17 cellular contexts compared by ENCODE assay signal in the genomic region with DNA sequence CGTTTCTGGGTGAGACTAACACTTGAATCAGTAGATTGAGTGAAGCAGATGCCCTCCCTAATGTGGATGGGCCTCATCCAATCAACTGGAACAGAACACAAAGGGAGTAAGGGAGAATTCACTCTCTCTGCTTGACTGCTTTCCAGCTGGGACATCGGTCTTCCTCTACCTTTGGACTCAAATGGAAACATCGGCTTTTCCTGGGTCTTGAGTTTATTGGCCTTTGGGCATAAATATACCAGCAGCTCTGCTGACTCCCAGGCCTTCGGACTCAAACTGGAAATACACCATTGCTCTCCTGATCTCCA.
DNase-seq lines count a peak whose midpoint lies in the region; ATAC-seq and TF ChIP-seq lines count a peak whose summit lies in the region.
"Had no signal": no experiment of that assay in that cellular context is flagged by ENCODE, and none has a peak within 500 bp of the region (broad histone marks: within the 10 kb centered on the region; RNA-seq: fewer than 3 reads in every experiment).

No MANE protein-coding gene starts in this region.

- H3K27me3 ChIP-seq in lower lobe of right lung (ENCODE audit: low read depth) = no peaks in the 10 kb centered on the region

- H3K4me3 Mint-ChIP-seq in central memory CD8-positive, alpha-beta T cell = no peak overlapping the region
- H3K4me3 Mint-ChIP-seq: CD14-positive monocyte; CD8-positive, alpha-beta T cell; H9; IgD-negative memory B cell had no signal

- peaks cover 46% of the 10 kb centered on the region for H3K27me3 Mint-ChIP-seq in central memory CD8-positive, alpha-beta T cell

- intact Hi-C loops in lower lobe of right lung (cut with DNase I) = no loop called here

- no peak overlapping the region for H3K27ac ChIP-seq in lower lobe of right lung
- H3K27ac ChIP-seq: A549 had no signal

- no peaks in the 10 kb centered on the region for H3K9me3 ChIP-seq in lower lobe of right lung
- H3K9me3 ChIP-seq: A549, Caco-2 had no signal

- DNase-seq in COLO668 (lab: John Stamatoyannopoulos, UW; ENCODE audit: unreplicated experiment) (peak; percentile 35), DMS53 (lab: John Stamatoyannopoulos, UW) (peak; percentile 51), left kidney (ENCODE audit: low read depth, low spot score) (peak; percentile 72), NAMALWA (ENCODE audit: low spot score) (no peak), lower lobe of right lung (no peak)
- no peak for DNase-seq in central memory CD8-positive, alpha-beta T cell (ENCODE audit: low spot score in 2 of 2)
- DNase-seq in activated T-cell treated with anti-CD3 and anti-CD28 coated beads, Interleukin-2, amount 50 U/mL, for 48 hours = no peak
- no peak for DNase-seq in NK-92 treated with Interleukin-12 subunit alpha and Interleukin-12 subunit beta, amount 100 ng/mL, for 24 hours (lab: John Stamatoyannopoulos, UW)
- DNase-seq: Caco-2; CD8-positive, alpha-beta T cell; DMS79; GOT3; H9 had no signal

- no peaks in the 10 kb centered on the region for H3K4me1 ChIP-seq in lower lobe of right lung
- H3K4me1 ChIP-seq: A549, Caco-2 had no signal

- no peaks in the 10 kb centered on the region for H3K4me1 Mint-ChIP-seq in central memory CD8-positive, alpha-beta T cell
- H3K4me1 Mint-ChIP-seq: IgD-negative memory B cell had no signal

- no peak overlapping the region for H3K4me3 ChIP-seq in lower lobe of right lung
- H3K4me3 ChIP-seq: A549, GM12878 had no signal

- no peak for ATAC-seq in central memory CD8-positive, alpha-beta T cell (replicated peaks; ENCODE audit: extremely low read depth, poor library complexity, severe bottlenecking)
- no peak for ATAC-seq in lower lobe of right lung
- ATAC-seq: A549; CD8-positive, alpha-beta T cell; GM12878 had no signal

- H3K36me3 Mint-ChIP-seq in central memory CD8-positive, alpha-beta T cell (ENCODE audit: insufficient read depth) = peaks cover 4% of the 10 kb centered on the region
- H3K36me3 Mint-ChIP-seq: CD14-positive monocyte; CD8-positive, alpha-beta T cell; IgD-negative memory B cell had no signal

- H3K9me3 Mint-ChIP-seq in central memory CD8-positive, alpha-beta T cell = peaks cover 5% of the 10 kb centered on the region
- H3K9me3 Mint-ChIP-seq: CD8-positive, alpha-beta T cell had no signal

- H3K27ac Mint-ChIP-seq in central memory CD8-positive, alpha-beta T cell (ENCODE audit: low read depth) = peak overlapping the region; percentile 64
- H3K27ac Mint-ChIP-seq: CD8-positive, alpha-beta T cell; H9; IgD-negative memory B cell had no signal

- TF ChIP-seq CTCF in lower lobe of right lung (IDR thresholded peaks at IDR 0.05) = no peak

- no peaks in the 10 kb centered on the region for H3K36me3 ChIP-seq in lower lobe of right lung

Comparison
In these comparisons a context has a peak if more than half of its experiments do, and no peak if none do; other contexts are left out.
1. DNase-seq: peak in COLO668 (single experiment), DMS53 (single experiment) and left kidney (single experiment); none in central memory CD8-positive, alpha-beta T cell (0 of 2), activated T-cell treated with anti-CD3 and anti-CD28 coated beads, Interleukin-2, amount 50 U/mL, for 48 hours (0 of 2), NAMALWA (single experiment), NK-92 treated with Interleukin-12 subunit alpha and Interleukin-12 subunit beta, amount 100 ng/mL, for 24 hours (single experiment) and lower lobe of right lung (single experiment).